ENCODE assay signal across 8 cellular contexts in genomic region chr6:291697-292505, GRCh38. TPM values are rescaled to one million over a fixed set of nuclear protein-coding genes. Genes with fewer than 3 reads are reported as not detected.
DNase-seq lines count a peak whose midpoint lies in the region; ATAC-seq and TF ChIP-seq lines count a peak whose summit lies in the region.

DUSP22 (plus strand) TSS chr6:292487; CDS start chr6:292540, 53 bp downstream.

- H3K9me3 ChIP-seq in endocrine pancreas (ENCODE audit: control insufficient read depth, low read length) = no peaks in the 10 kb centered on the region

- H3K4me3 ChIP-seq in HL-60 (replicated peaks; ENCODE audit: insufficient read depth, low read length) (peak within 1 kb of the TSS; percentile 68), endocrine pancreas (ENCODE audit: control insufficient read depth, insufficient read depth, low read length) (peak within 1 kb of the TSS; percentile 68)

- peak within 1 kb of the TSS; percentile 88 for H3K27ac ChIP-seq in HL-60 (replicated peaks)

- POLR2A ChIA-PET in activated CD4-positive, alpha-beta memory T cell treated with anti-CD3 and anti-CD28 coated beads, Interleukin-2, amount 10 ng/mL, durations not matched to agents 7 days and 5 days (lab: Charles Lee) = interaction anchor here (0.7 to 2.6 kb wide), 24 partner anchors 13 to 153 kb away, joined by 3 to 57 read pairs (median 5); partner anchors contain the start of gene IRF4

- peaks cover 19% of the 10 kb centered on the region for H3K36me3 Mint-ChIP-seq in activated CD4-positive, alpha-beta memory T cell treated with anti-CD3 and anti-CD28 coated beads, Interleukin-2, amount 10 ng/mL, durations not matched to agents 7 days and 5 days (ENCODE audit: low read depth)

- TF ChIP-seq CTCF in HL-60 (IDR thresholded peaks at IDR 0.05; ENCODE audit: insufficient read depth, low read length) = no peak

- H3K4me1 ChIP-seq in endocrine pancreas (ENCODE audit: control insufficient read depth, insufficient read depth, low read length) = no peaks in the 10 kb centered on the region

- H3K27me3 ChIP-seq in HL-60 (ENCODE audit: insufficient read depth, poor library complexity, severe bottlenecking) (no peaks in the 10 kb centered on the region), endocrine pancreas (ENCODE audit: control insufficient read depth, insufficient read depth, low read length) (no peaks in the 10 kb centered on the region)

- H3K4me1 Mint-ChIP-seq in activated CD4-positive, alpha-beta memory T cell treated with anti-CD3 and anti-CD28 coated beads, Interleukin-2, amount 10 ng/mL, durations not matched to agents 7 days and 5 days = peaks cover 48% of the 10 kb centered on the region

- CTCF ChIA-PET in activated CD4-positive, alpha-beta memory T cell treated with anti-CD3 and anti-CD28 coated beads, Interleukin-2, amount 10 ng/mL, durations not matched to agents 7 days and 5 days (lab: Charles Lee) = interaction anchor here (0.7 to 1.7 kb wide), 5 partner anchors 20 to 70 kb away, joined by 3 to 11 read pairs (median 4); no protein-coding TSS in a partner anchor

- H3K9ac ChIP-seq in endocrine pancreas (ENCODE audit: control insufficient read depth, insufficient read depth, low read length) = peak within 1 kb of the TSS; percentile 84

- H3K4me3 Mint-ChIP-seq in activated CD4-positive, alpha-beta memory T cell treated with anti-CD3 and anti-CD28 coated beads, Interleukin-2, amount 10 ng/mL, durations not matched to agents 7 days and 5 days = peak within 1 kb of the TSS; percentile 84

- H3K36me3 ChIP-seq in endocrine pancreas (ENCODE audit: control insufficient read depth, insufficient read depth, low read length) = no peaks in the 10 kb centered on the region

- peak; percentile 41 for ATAC-seq in GM19463 (IDR thresholded peaks at IDR 0.05; ENCODE audit: unreplicated experiment)

- no peaks in the 10 kb centered on the region for H3K9me3 Mint-ChIP-seq in activated CD4-positive, alpha-beta memory T cell treated with anti-CD3 and anti-CD28 coated beads, Interleukin-2, amount 10 ng/mL, durations not matched to agents 7 days and 5 days

- DNase-seq in AG20443 (ENCODE audit: low spot score) (peak; percentile 100), HL-60 (ENCODE audit: low read depth in 1 of 2, low spot score in 1 of 2) (peak; percentile 49 to 78), middle frontal gyrus (ENCODE audit: extremely low spot score, low spot score) (peak; percentile 77), KG1 (lab: John Stamatoyannopoulos, UW) (no peak)
- DNase-seq in activated CD4-positive, alpha-beta memory T cell treated with anti-CD3 and anti-CD28 coated beads, Interleukin-2, amount 10 ng/mL, durations not matched to agents 7 days and 5 days = peak; percentile 85
- DNase-seq in stimulated activated CD8-positive, alpha-beta memory T cell treated with anti-CD3 and anti-CD28 coated beads, Interleukin-2, amount 100 ng/mL, for 48 hours (ENCODE audit: low read depth in 2 of 2) = peak; percentile 79 to 86

- H3K27ac Mint-ChIP-seq in activated CD4-positive, alpha-beta memory T cell treated with anti-CD3 and anti-CD28 coated beads, Interleukin-2, amount 10 ng/mL, durations not matched to agents 7 days and 5 days = peak within 1 kb of the TSS; percentile 94

- H3K27me3 Mint-ChIP-seq in activated CD4-positive, alpha-beta memory T cell treated with anti-CD3 and anti-CD28 coated beads, Interleukin-2, amount 10 ng/mL, durations not matched to agents 7 days and 5 days = peaks cover 4% of the 10 kb centered on the region

RNA-seq across cellular contexts. Expression of gene DUSP22, which starts in this region (rescaled TPM):
- 10 to 100 TPM; 36.3 to 41.5 TPM for total RNA-seq in activated CD4-positive, alpha-beta memory T cell treated with anti-CD3 and anti-CD28 coated beads, Interleukin-2, amount 10 ng/mL, durations not matched to agents 7 days and 5 days
